1 cellular context compared by ENCODE assay signal in genomic region chr22:40334060-40334459, GRCh38.
TF ChIP-seq lines count a peak whose summit lies in the region.

No MANE protein-coding gene starts in this region.

TF ChIP-seq in H1, 55 proteins besides CTCF, POLR2A, EP300 and RAD21:
- TF ChIP-seq TEAD4 (IDR thresholded peaks at IDR 0.05; ENCODE audit: low read depth, low read length) (no peak), YY1 (IDR thresholded peaks at IDR 0.05; ENCODE audit: low read depth, low read length) (no peak), BCL11A (IDR thresholded peaks at IDR 0.05; ENCODE audit: low read depth in 2 of 2, low read length in 2 of 2) (no peak), TBP (IDR thresholded peaks at IDR 0.05; ENCODE audit: low read depth, low read length) (no peak), GABPA (IDR thresholded peaks at IDR 0.05; ENCODE audit: borderline replicate concordance, insufficient read depth, low read length) (no peak), NRF1 (IDR thresholded peaks at IDR 0.05; ENCODE audit: low read depth, low read length) (no peak), CREB1 (IDR thresholded peaks at IDR 0.05) (no peak), RFX5 (IDR thresholded peaks at IDR 0.05; ENCODE audit: borderline replicate concordance, low read depth, low read length) (no peak)
